In the genomic region with DNA sequence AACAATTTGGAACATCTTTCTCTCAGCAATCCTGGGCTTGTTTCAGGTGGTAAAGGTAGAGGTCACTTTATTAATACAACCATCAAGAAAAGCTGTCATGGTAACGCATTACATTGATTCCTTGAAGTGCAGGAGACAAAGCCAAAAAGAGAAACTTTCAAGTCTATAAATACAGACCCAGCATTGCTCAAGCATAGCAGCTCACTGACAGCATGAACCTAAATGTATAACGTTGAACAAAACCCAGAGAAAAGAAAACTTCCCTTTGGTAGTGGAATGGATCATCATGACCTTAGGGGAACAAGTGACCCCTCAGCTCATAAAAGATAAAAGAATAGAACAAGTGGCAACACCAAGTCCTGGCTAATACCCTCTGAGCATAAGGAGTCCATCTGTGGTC, we compare ENCODE assay signal across 12 cellular contexts.
"Had no signal": no experiment of that assay in that cellular context is flagged by ENCODE, and none has a peak within 500 bp of the region (broad histone marks: within the 10 kb centered on the region; RNA-seq: fewer than 3 reads in every experiment).

No MANE protein-coding gene starts in this region.

- ATAC-seq: body of pancreas; left lung; naive thymus-derived CD8-positive, alpha-beta T cell had no signal

- H3K27me3 ChIP-seq: body of pancreas, esophagus squamous epithelium, hepatocyte, stomach, testis, upper lobe of left lung had no signal

- DNase-seq: activated naive CD8-positive, alpha-beta T cell treated with anti-CD3 and anti-CD28 coated beads for 36 hours; amygdala; body of pancreas; effector CD8-positive, alpha-beta T cell; esophagus squamous epithelium; left lung; naive thymus-derived CD8-positive, alpha-beta T cell; stimulated activated CD4-positive, alpha-beta T cell treated with anti-CD3 and anti-CD28 coated beads, Interleukin-1b, Interleukin-23, amount 100 ng/mL, for 48 hours; stomach; testis; upper lobe of left lung had no signal

- H3K4me1 ChIP-seq: body of pancreas, esophagus squamous epithelium, left lung, stomach, testis, upper lobe of left lung had no signal

- H3K36me3 ChIP-seq: esophagus squamous epithelium, left lung, stomach, upper lobe of left lung had no signal

- H3K9me3 ChIP-seq: body of pancreas, esophagus squamous epithelium, left lung, stomach, testis, upper lobe of left lung had no signal

- H3K27ac ChIP-seq: body of pancreas, esophagus squamous epithelium, hepatocyte, left lung, stomach, testis, upper lobe of left lung had no signal

- H3K4me2 ChIP-seq: hepatocyte had no signal

- H2AFZ ChIP-seq: hepatocyte had no signal

- H3K4me3 ChIP-seq: body of pancreas, esophagus squamous epithelium, hepatocyte, left lung, stomach, testis, upper lobe of left lung had no signal

- H3K79me2 ChIP-seq: hepatocyte had no signal
